Comparison of ENCODE assay signal across 16 cellular contexts in the genomic region with DNA sequence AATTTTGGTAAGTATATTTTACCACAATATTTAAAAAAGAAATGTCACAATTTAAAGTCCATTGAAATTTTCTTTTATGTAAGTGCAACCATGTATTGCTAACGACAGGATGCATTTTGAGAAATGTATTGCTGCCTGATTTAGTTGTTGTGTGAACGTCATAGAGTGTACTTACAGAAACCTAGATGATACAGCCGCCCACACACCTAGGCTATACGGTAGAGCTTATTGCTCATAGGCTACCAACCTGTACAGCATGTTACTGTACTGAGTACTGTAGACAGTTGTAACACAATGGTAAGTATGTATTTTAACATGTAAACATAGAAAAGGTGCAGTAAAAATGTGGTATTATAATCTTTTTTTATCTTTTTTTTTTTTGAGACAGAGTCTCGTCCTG. TPM values are rescaled to one million over a fixed set of nuclear protein-coding genes. Genes with fewer than 3 reads are reported as not detected.
DNase-seq lines count a peak whose midpoint lies in the region; ATAC-seq lines count a peak whose summit lies in the region.
"Had no signal": no experiment of that assay in that cellular context is flagged by ENCODE, and none has a peak within 500 bp of the region (broad histone marks: within the 10 kb centered on the region; RNA-seq: fewer than 3 reads in every experiment).

No MANE protein-coding gene starts in this region.

- intact Hi-C loops in head of caudate nucleus (cut with DNase I) = no loop called here

- H3K27ac Mint-ChIP-seq in activated naive CD4-positive, alpha-beta T cell treated with anti-CD3 and anti-CD28 coated beads, Interleukin-2, amount 50 U/mL, for 72 hours = no peak overlapping the region
- H3K27ac Mint-ChIP-seq: neural progenitor cell had no signal

- ATAC-seq in activated naive CD4-positive, alpha-beta T cell treated with anti-CD3 and anti-CD28 coated beads, Interleukin-2, amount 50 U/mL, for 72 hours = peak; percentile 78 to 86
- peak; percentile 82 for ATAC-seq in stimulated activated naive CD8-positive, alpha-beta T cell treated with anti-CD3 and anti-CD28 coated beads, Interleukin-15, Interleukin-2, amounts not matched to agents 100 U/mL and 50 U/mL, for 24 hours
- ATAC-seq: effector memory CD8-positive, alpha-beta T cell; left colon had no signal

- DNase-seq in activated T-cell treated with anti-CD3 and anti-CD28 coated beads for 24 hours (ENCODE audit: low read depth) (peak; percentile 27), head of caudate nucleus (no peak), NCI-H345 (lab: John Stamatoyannopoulos, UW) (no peak), NK-92 (lab: John Stamatoyannopoulos, UW; ENCODE audit: unreplicated experiment) (no peak)
- DNase-seq in activated T-cell treated with anti-CD3 and anti-CD28 coated beads, Interleukin-2, amount 50 U/mL, for 1 hour = no peak
- peak in 1 of 2 donors; percentile 44 for DNase-seq in activated naive CD4-positive, alpha-beta T cell treated with anti-CD3 and anti-CD28 coated beads, Interleukin-2, amount 50 U/mL, for 72 hours (ENCODE audit: low spot score in 2 of 2)
- peak; percentile 69 for DNase-seq in stimulated activated CD4-positive, alpha-beta T cell treated with anti-CD3 and anti-CD28 coated beads, Interleukin-4, amount 100 ng/mL, for 24 hours
- DNase-seq in stimulated activated naive CD8-positive, alpha-beta T cell treated with anti-CD3 and anti-CD28 coated beads, Interleukin-15, Interleukin-2, amounts not matched to agents 100 U/mL and 50 U/mL, for 24 hours = peak; percentile 49
- DNase-seq: effector memory CD8-positive, alpha-beta T cell; left colon; NCI-H1436; NCI-H526 treated with DMSO at 0.1 percent for 48 hours; SIG-M5; stomach; upper lobe of left lung had no signal

- peaks cover 0 to 14% of the 10 kb centered on the region in 2 donors for H3K36me3 Mint-ChIP-seq in activated naive CD4-positive, alpha-beta T cell treated with anti-CD3 and anti-CD28 coated beads, Interleukin-2, amount 50 U/mL, for 72 hours

- H3K9me3 Mint-ChIP-seq in activated naive CD4-positive, alpha-beta T cell treated with anti-CD3 and anti-CD28 coated beads, Interleukin-2, amount 50 U/mL, for 72 hours = no peaks in the 10 kb centered on the region
- H3K9me3 Mint-ChIP-seq: effector memory CD8-positive, alpha-beta T cell; neural progenitor cell had no signal

RNA-seq across cellular contexts. Expression of a gene that starts 48.1 kb away (rescaled TPM):
- 10 to 100 TPM; 32.3 to 50.0 TPM for total RNA-seq in activated naive CD4-positive, alpha-beta T cell treated with anti-CD3 and anti-CD28 coated beads, Interleukin-2, amount 50 U/mL, for 72 hours

Comparison
In these comparisons a context has a peak if more than half of its experiments do, and no peak if none do; other contexts are left out.
1. DNase-seq: peak in activated T-cell treated with anti-CD3 and anti-CD28 coated beads for 24 hours (single experiment), stimulated activated CD4-positive, alpha-beta T cell treated with anti-CD3 and anti-CD28 coated beads, Interleukin-4, amount 100 ng/mL, for 24 hours (single experiment) and stimulated activated naive CD8-positive, alpha-beta T cell treated with anti-CD3 and anti-CD28 coated beads, Interleukin-15, Interleukin-2, amounts not matched to agents 100 U/mL and 50 U/mL, for 24 hours (single experiment); none in activated T-cell treated with anti-CD3 and anti-CD28 coated beads, Interleukin-2, amount 50 U/mL, for 1 hour (single experiment), head of caudate nucleus (0 of 42), NCI-H345 (single experiment) and NK-92 (single experiment).